ENCODE assay signal across 9 cellular contexts in the genomic region with DNA sequence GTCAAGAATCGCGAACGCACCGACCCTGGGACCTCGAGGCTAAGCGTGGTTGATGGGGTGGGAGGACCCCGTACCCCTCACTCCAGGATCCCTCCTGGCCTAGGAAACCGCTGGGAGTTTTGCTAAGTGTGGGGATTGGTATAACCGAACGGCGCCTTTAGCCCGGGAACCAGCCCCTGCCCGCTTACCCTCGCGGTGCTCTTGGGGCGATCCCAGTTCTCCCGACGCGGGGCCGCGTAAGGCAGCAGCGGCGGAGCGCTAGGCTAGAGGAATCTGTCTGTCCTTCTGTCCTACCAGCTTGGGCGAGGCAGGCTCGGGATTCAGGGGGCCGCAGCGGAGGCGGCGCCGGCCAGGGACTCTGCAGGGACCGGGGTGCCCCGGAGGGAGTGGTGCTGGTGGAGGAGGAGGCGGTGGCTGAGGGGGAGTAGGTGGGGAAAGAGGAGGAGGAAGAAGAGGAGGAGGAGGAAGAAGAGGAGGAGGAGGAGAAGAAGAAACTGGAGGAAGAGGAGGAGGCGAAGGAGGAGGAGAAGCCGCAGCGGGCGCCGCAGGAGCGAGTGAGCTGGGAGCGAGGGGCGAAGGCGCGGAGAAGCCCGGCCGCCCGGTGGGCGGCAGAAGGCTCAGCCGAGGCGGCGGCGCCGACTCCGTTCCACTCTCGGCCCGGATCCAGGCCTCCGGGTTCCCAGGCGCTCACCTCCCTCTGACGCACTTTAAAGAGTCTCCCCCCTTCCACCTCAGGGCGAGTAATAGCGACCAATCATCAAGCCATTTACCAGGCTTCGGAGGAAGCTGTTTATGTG. TPM values are rescaled to one million over a fixed set of nuclear protein-coding genes. Genes with fewer than 3 reads are reported as not detected.
DNase-seq lines count a peak whose midpoint lies in the region; ATAC-seq and TF ChIP-seq lines count a peak whose summit lies in the region.
"Had no signal": no experiment of that assay in that cellular context is flagged by ENCODE, and none has a peak within 500 bp of the region (broad histone marks: within the 10 kb centered on the region; RNA-seq: fewer than 3 reads in every experiment).

No MANE protein-coding gene starts in this region.

- no peak overlapping the region for H2AK5ac ChIP-seq in trophoblast cell (ENCODE audit: low read length)

- H4K8ac ChIP-seq in trophoblast cell (ENCODE audit: low read depth, low read length), result no peak overlapping the region

- no CpG with 5 or more reads among the region's 62 CpGs for WGBS in trophoblast cell (ENCODE audit: extremely low coverage, insufficient coverage, insufficient read length)
- WGBS in thyroid gland, 2 donors, result 7% methylated on average over 54 to 59 of the region's 62 CpGs

- H3K79me1 ChIP-seq in trophoblast cell (ENCODE audit: low read length), result no peaks in the 10 kb centered on the region

- H3K36me3 ChIP-seq in NT2/D1 (ENCODE audit: insufficient read depth, insufficient read length, low read length) (no peaks in the 10 kb centered on the region), trophoblast cell (ENCODE audit: control insufficient read depth in 1 of 2, insufficient read depth in 2 of 2, low read length in 2 of 2) (no peaks in the 10 kb centered on the region), thyroid gland (no peaks in the 10 kb centered on the region)
- H3K36me3 ChIP-seq: SJSA1 had no signal

- ATAC-seq in GM21447 (IDR thresholded peaks at IDR 0.05; ENCODE audit: unreplicated experiment), result no peak

- no peak overlapping the region for H3K18ac ChIP-seq in trophoblast cell (ENCODE audit: low read length)

- H3K4me1 ChIP-seq in NT2/D1 (ENCODE audit: insufficient read depth, insufficient read length) (peaks cover 8% of the 10 kb centered on the region), trophoblast cell (ENCODE audit: control insufficient read depth in 1 of 2, insufficient read depth in 2 of 2, low read length in 2 of 2) (peaks cover 0 to 12% of the 10 kb centered on the region in 2 experiments), thyroid gland (peaks cover 27 to 57% of the 10 kb centered on the region in 2 donors)

- no peak overlapping the region for H4K12ac ChIP-seq in trophoblast cell (ENCODE audit: low read depth, low read length)

- DNase-seq in NCI-H1092 treated with DMSO at 0.1 percent for 48 hours (lab: John Stamatoyannopoulos, UW), result peak; percentile 22
- no peak for DNase-seq in NCI-H1092 (lab: John Stamatoyannopoulos, UW)
- peak; percentile 83 for DNase-seq in NT2/D1 (ENCODE audit: low read depth, low spot score)
- peak; percentile 9 for DNase-seq in fibroblast of the aortic adventitia (ENCODE audit: low read depth)
- peak in 1 of 2 donors; percentile 29 for DNase-seq in trophoblast cell
- no peak for DNase-seq in thyroid gland
- no peak for DNase-seq in effector CD4-positive, alpha-beta T cell

- H3K4me3 ChIP-seq in NT2/D1 (ENCODE audit: insufficient read length, low read depth) (peak overlapping the region; percentile 30), fibroblast of the aortic adventitia (ENCODE audit: low read depth, low read length) (no peak overlapping the region), trophoblast cell (ENCODE audit: low read depth, low read length) (no peak overlapping the region), thyroid gland (replicated peaks in 1 of 3) (no peak overlapping the region)

- no peak overlapping the region for H2BK5ac ChIP-seq in trophoblast cell (ENCODE audit: low read depth, low read length, poor library complexity)

- H2BK120ac ChIP-seq in trophoblast cell (ENCODE audit: insufficient read depth, low read length, poor library complexity), result no peak overlapping the region

- TF ChIP-seq CTCF in fibroblast of the aortic adventitia (IDR thresholded peaks at IDR 0.05; ENCODE audit: insufficient read depth, low read length) (no peak), thyroid gland (IDR thresholded peaks at IDR 0.05) (no peak)

- H3K14ac ChIP-seq in trophoblast cell (ENCODE audit: low read length), result no peak overlapping the region

- no peak overlapping the region for H3K23ac ChIP-seq in trophoblast cell (ENCODE audit: low read length)

- intact Hi-C loops in thyroid gland (cut with DNase I), result no loop called here

- no peak overlapping the region for H3K4ac ChIP-seq in trophoblast cell (ENCODE audit: low read depth, low read length)

- H4K91ac ChIP-seq in trophoblast cell (ENCODE audit: low read depth, low read length), result no peak overlapping the region

- no peaks in the 10 kb centered on the region for H3K79me2 ChIP-seq in trophoblast cell (ENCODE audit: control insufficient read depth, insufficient read depth, low read length, poor library complexity)

- peaks cover 98% of the 10 kb centered on the region for H3K27me3 ChIP-seq in NT2/D1 (ENCODE audit: insufficient read depth, insufficient read length)
- H3K27me3 ChIP-seq in trophoblast cell (ENCODE audit: insufficient read depth, low read length), result peaks cover 88% of the 10 kb centered on the region
- H3K27me3 ChIP-seq in thyroid gland, result peaks cover 59% of the 10 kb centered on the region

- H3K27ac ChIP-seq in trophoblast cell (ENCODE audit: low read depth, low read length) (no peak overlapping the region), thyroid gland (no peak overlapping the region)
- H3K27ac ChIP-seq: SJSA1 had no signal

- H3K9ac ChIP-seq in NT2/D1 (ENCODE audit: insufficient read length, low read depth), result peak overlapping the region; percentile 3
- no peak overlapping the region for H3K9ac ChIP-seq in trophoblast cell (ENCODE audit: low read length)

- H2AFZ ChIP-seq in trophoblast cell (ENCODE audit: insufficient read depth, low read length, poor library complexity), result peak overlapping the region; percentile 17

- no peaks in the 10 kb centered on the region for H3K9me3 ChIP-seq in NT2/D1 (ENCODE audit: insufficient read depth, low read length)
- peaks cover 2% of the 10 kb centered on the region for H3K9me3 ChIP-seq in trophoblast cell (ENCODE audit: insufficient read depth, low read depth, low read length)
- no peaks in the 10 kb centered on the region for H3K9me3 ChIP-seq in thyroid gland

- TF ChIP-seq POLR2A in thyroid gland (IDR thresholded peaks at IDR 0.05), result no peak

- H3K4me2 ChIP-seq in trophoblast cell (ENCODE audit: low read length), result peak overlapping the region; percentile 57

- no peak overlapping the region for H2BK12ac ChIP-seq in trophoblast cell (ENCODE audit: low read length)

RNA-seq across cellular contexts. Expression of a gene that starts 0.4 kb away (rescaled TPM):
- total RNA-seq in fibroblast of the aortic adventitia (ENCODE audit: low replicate concordance) (0.18 and 1.1 TPM in 2 replicates), thyroid gland (1 to 10 TPM in 1 of 4 donors, not detected in 3; 1.0 TPM)
- 0.05 TPM in 1 of 2 replicates, not detected in the other for polyA plus RNA-seq in trophoblast cell (2013)

Comparison
In these comparisons a context has a peak if more than half of its experiments do, and no peak if none do; other contexts are left out.
1. DNase-seq: peak in NCI-H1092 treated with DMSO at 0.1 percent for 48 hours (single experiment), NT2/D1 (single experiment) and fibroblast of the aortic adventitia (single experiment); none in NCI-H1092 (single experiment), thyroid gland (0 of 2) and effector CD4-positive, alpha-beta T cell (single experiment).